ENCODE assay signal across 1 cellular context in genomic region chr1:18353992-18354391, GRCh38.
TF ChIP-seq lines count a peak whose summit lies in the region.

No MANE protein-coding gene starts in this region.

TF ChIP-seq in H1, 55 proteins besides CTCF, POLR2A, EP300 and RAD21 (continued from another document):
- no peak for TF ChIP-seq USF2 (IDR thresholded peaks at IDR 0.05; ENCODE audit: low read length)
- no peak for TF ChIP-seq BRCA1 (IDR thresholded peaks at IDR 0.05; ENCODE audit: low read depth, low read length)
- no peak for TF ChIP-seq CREB1 (IDR thresholded peaks at IDR 0.05)
- TF ChIP-seq CEBPB (IDR thresholded peaks at IDR 0.05; ENCODE audit: low read depth, low read length), result no peak
- TF ChIP-seq, protein P1, sequence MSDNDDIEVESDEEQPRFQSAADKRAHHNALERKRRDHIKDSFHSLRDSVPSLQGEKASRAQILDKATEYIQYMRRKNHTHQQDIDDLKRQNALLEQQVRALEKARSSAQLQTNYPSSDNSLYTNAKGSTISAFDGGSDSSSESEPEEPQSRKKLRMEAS (IDR thresholded peaks at IDR 0.05), result no peak
